Comparison of ENCODE assay signal across 24 cellular contexts in the genomic region with DNA sequence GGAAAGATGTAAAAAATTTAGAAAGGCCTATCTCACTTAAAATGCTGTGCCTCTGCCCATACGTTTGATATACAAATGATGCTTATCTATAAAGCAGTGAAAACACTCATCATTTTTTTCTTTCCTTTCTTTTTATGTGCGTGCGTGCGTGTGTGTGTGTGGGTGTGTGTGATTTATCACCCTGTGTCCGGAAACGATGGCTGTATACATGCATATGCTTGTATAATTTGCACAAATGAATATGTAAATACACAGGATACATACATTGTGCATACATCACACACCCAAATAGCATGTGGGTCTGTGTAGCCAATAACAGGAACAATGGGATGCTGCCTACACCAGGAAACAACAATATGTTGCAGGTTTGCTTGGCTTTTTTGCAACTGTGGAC.
"Had no signal": no experiment of that assay in that cellular context is flagged by ENCODE, and none has a peak within 500 bp of the region (broad histone marks: within the 10 kb centered on the region; RNA-seq: fewer than 3 reads in every experiment).

No MANE protein-coding gene starts in this region.

- H3K9me3 ChIP-seq: adrenal gland, body of pancreas, MG63, SJSA1, SK-N-SH had no signal

- H3K4me3 ChIP-seq: adrenal gland, body of pancreas, MG63, SJSA1 had no signal

- H3K27ac ChIP-seq: adrenal gland, body of pancreas, SJSA1 had no signal

- H3K4me1 ChIP-seq: adrenal gland, body of pancreas, SJSA1 had no signal

- ATAC-seq: activated CD8-positive, alpha-beta T cell treated with anti-CD3 and anti-CD28 coated beads for 36 hours; activated naive CD4-positive, alpha-beta T cell treated with anti-CD3 and anti-CD28 coated beads, Interleukin-2, amount 50 U/mL, for 72 hours; activated T-cell treated with anti-CD3 and anti-CD28 coated beads, Interleukin-2, amount 50 U/mL, for 72 hours; activated T-helper 17 cell treated with anti-CD3 and anti-CD28 coated beads, Interleukin-2, amount 50 U/mL, for 72 hours; body of pancreas; Panc1 had no signal

- DNase-seq: activated CD4-positive, alpha-beta T cell treated with anti-CD3 and anti-CD28 coated beads for 4 hours; activated CD4-positive, alpha-beta T cell treated with anti-CD3 and anti-CD28 coated beads, Interleukin-2, amount 50 U/mL, for 1 hour; activated CD4-positive, CD25-positive, alpha-beta regulatory T cell treated with anti-CD3 and anti-CD28 coated beads, Interleukin-2, amount 50 U/mL, for 72 hours; activated CD8-positive, alpha-beta T cell treated with anti-CD3 and anti-CD28 coated beads for 36 hours; activated effector memory CD4-positive, alpha-beta T cell treated with anti-CD3 and anti-CD28 coated beads, Interleukin-2, amount 50 U/mL, for 16 hours; activated naive CD4-positive, alpha-beta T cell; activated T-cell treated with anti-CD3 and anti-CD28 coated beads, Interleukin-2, amount 50 U/mL, for 1 hour; activated T-cell treated with anti-CD3 and anti-CD28 coated beads, Interleukin-2, amount 50 U/mL, for 72 hours; adrenal gland; body of pancreas; Kasumi-1; KG1; MG63; NCI-H1436 treated with DMSO at 0.1 percent for 48 hours; NCI-H1694 treated with DMSO at 0.1 percent for 48 hours; NCI-H2227 treated with DMSO at 0.1 percent for 48 hours; NCI-H774; RPMI8226; SHP77 treated with DMSO at 0.1 percent for 48 hours; SK-N-SH had no signal

- H3K36me3 ChIP-seq: adrenal gland, MG63, SJSA1 had no signal
